Comparison of ENCODE assay signal across 8 cellular contexts in the genomic region with DNA sequence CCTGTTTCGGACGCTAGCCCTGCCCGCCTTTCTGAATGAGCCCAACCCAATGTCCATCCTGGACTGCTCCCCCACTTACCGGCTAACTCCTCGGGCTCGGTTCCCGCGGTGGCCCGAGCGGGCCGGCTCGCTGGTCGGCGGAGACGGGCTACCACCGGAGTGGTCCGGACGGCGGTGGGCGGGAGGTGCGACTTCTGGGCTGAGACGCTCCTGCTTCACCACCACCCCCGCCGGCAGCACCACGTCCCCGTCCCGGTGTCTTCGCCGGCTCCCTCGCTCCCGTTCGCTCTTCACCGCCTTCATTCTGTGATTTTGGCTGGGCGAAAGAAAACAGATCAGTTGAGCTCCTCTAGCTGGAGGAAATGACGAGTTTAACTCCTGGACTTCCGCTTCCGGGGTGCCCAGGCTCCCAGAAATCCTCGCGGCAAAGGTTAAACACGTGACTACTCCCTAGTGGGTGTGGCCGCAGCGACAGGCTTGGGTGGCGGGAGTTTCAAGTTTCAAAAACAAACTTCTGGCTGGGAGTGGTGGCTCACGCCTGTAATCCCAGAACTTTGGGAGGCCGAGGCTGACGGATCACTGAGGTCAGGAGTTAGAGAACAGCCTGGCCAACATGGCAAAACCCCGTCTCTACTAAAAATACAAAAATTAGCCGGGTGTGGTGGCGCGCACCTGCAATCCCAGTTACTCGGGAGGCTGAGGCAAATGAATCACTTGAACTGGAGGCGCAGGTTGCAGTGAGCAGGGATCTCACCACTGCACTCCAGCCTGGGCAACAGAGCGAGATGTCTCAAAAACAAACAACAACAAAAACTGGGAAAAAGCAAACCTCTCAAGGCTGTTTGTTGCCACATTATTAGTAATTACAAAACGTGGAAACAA.
DNase-seq lines count a peak whose midpoint lies in the region; ATAC-seq and TF ChIP-seq lines count a peak whose summit lies in the region.

A gene with protein sequence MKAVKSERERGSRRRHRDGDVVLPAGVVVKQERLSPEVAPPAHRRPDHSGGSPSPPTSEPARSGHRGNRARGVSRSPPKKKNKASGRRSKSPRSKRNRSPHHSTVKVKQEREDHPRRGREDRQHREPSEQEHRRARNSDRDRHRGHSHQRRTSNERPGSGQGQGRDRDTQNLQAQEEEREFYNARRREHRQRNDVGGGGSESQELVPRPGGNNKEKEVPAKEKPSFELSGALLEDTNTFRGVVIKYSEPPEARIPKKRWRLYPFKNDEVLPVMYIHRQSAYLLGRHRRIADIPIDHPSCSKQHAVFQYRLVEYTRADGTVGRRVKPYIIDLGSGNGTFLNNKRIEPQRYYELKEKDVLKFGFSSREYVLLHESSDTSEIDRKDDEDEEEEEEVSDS (minus strand): TSS at position 367 of the 882 bp plus-strand sequence. CDS start 64 bp downstream, at position 303.

- peak; percentile 99 for DNase-seq in AG08395 (ENCODE audit: low spot score)
- DNase-seq in NCI-H526 (lab: John Stamatoyannopoulos, UW), result peak; percentile 97 to 99
- peak; percentile 88 to 89 for DNase-seq in activated CD4-positive, alpha-beta T cell treated with anti-CD3 and anti-CD28 coated beads for 4 hours
- peak; percentile 95 for DNase-seq in choroid plexus epithelial cell (ENCODE audit: low read depth)
- peak; percentile 92 for DNase-seq in kidney tubule cell (ENCODE audit: low spot score)
- peak; percentile 71 for DNase-seq in stimulated activated CD4-positive, alpha-beta T cell treated with anti-CD3 and anti-CD28 coated beads, Interleukin-1b, Interleukin-23, amount 100 ng/mL, for 1 hour (ENCODE audit: low read depth in 2 of 2)

- ATAC-seq in GM19035 (IDR thresholded peaks at IDR 0.05; ENCODE audit: unreplicated experiment) (peak; percentile 87), HG03457 (IDR thresholded peaks at IDR 0.05; ENCODE audit: unreplicated experiment) (peak; percentile 53)

- peak within 1 kb of the TSS; percentile 100 for H3K4me3 ChIP-seq in choroid plexus epithelial cell (ENCODE audit: low read depth, low read length)

- no peak for TF ChIP-seq CTCF in choroid plexus epithelial cell (conservative IDR thresholded peaks at IDR 0.05; ENCODE audit: low read depth, low read length)

Comparison
In these comparisons a context has a peak if more than half of its experiments do, and no peak if none do; other contexts are left out.
1. Peak in every context shown above with its lines: DNase-seq, ATAC-seq and H3K4me3 ChIP-seq.